20 cellular contexts compared by ENCODE assay signal in the genomic region with DNA sequence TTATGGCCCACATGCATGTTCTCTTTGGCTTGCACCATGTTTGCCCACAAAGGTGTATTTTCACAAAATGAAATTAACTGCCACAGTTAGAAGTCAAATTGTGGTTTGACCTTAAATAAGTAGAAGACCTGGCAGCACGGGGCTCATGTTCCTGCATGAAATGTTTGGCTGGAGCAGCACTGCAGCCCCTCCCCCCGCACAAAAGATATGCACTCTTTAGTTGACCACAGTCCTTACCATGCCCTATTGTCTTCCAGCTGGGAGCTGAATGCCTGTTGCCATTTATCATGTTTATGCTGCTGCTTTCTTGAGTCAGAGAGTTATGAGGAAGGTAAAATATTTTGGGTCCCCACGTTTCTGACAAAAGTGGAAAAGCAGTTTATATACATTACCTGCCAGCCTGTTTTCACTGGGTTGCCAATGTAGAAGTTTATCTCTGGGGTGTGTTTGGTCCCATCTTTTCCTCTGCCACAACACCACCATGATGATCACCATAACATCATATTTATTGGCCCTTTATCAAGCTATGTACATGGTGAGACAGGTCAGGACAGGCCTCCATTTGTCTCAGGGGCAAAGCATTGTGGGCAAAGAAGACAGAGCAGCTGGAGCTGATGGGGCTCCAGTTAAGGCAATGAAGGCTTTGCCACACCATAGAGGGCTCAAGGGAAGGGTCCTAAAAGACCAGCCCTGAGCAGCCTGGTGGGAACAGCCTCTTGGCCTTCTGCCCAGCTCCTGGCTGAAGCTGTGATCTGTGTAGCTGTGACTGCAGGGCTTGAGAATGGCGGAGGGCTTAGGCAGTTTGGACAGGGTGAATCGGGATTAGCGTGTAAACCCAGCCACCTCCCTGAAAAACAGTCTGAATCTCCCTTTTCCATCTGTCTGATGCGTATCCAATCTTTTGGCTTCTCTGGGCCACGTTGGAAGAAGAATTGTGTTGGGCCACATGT. TPM values are rescaled to one million over a fixed set of nuclear protein-coding genes. Genes with fewer than 3 reads are reported as not detected.
A peak's percentile ranks its signal among the peaks of the same experiment; 100 is the strongest.
DNase-seq lines count a peak whose midpoint lies in the region; ATAC-seq and TF ChIP-seq lines count a peak whose summit lies in the region.
"Had no signal": no experiment of that assay in that cellular context is flagged by ENCODE, and none has a peak within 500 bp of the region (broad histone marks: within the 10 kb centered on the region; RNA-seq: fewer than 3 reads in every experiment).

No MANE protein-coding gene starts in this region.

- H3K27ac Mint-ChIP-seq in activated naive CD8-positive, alpha-beta T cell treated with anti-CD3 and anti-CD28 coated beads, Interleukin-2, amount 10 ng/mL, durations not matched to agents 7 days and 5 days = no peak overlapping the region
- no peak overlapping the region for H3K27ac Mint-ChIP-seq in activated naive CD8-positive, alpha-beta T cell treated with anti-CD3 and anti-CD28 coated beads for 36 hours
- H3K27ac Mint-ChIP-seq in stimulated activated effector memory CD8-positive, alpha-beta T cell treated with anti-CD3 and anti-CD28 coated beads, Interleukin-12 subunit alpha, Interleukin-12 subunit beta, amount 100 ng/mL, for 72 hours = peak overlapping the region; percentile 97
- H3K27ac Mint-ChIP-seq: dendritic cell treated with granulocyte-macrophage colony-stimulating factor and Interleukin-4, amounts not matched to agents 40 ng/mL and 50 ng/mL, for 4 days had no signal

- no peak overlapping the region for H3K4me3 ChIP-seq in epithelial cell of esophagus (ENCODE audit: low read length)
- H3K4me3 ChIP-seq: sigmoid colon, testis had no signal

- POLR2A ChIA-PET in activated naive CD8-positive, alpha-beta T cell treated with anti-CD3 and anti-CD28 coated beads, Interleukin-2, amount 10 ng/mL, durations not matched to agents 7 days and 5 days (lab: Charles Lee) = interaction anchor here (0.6 to 1.0 kb wide), 4 partner anchors 13 to 140 kb away, joined by 3 to 4 read pairs (median 3); no protein-coding TSS in a partner anchor
- POLR2A ChIA-PET in RWPE1 (lab: Yijun Ruan, JAX; ENCODE audit: low non-redundant PET) = interaction anchor here (0.6 kb wide), 1 partner anchor 193 kb away, joined by 5 read pairs; the partner anchor contains the start of gene EIF4EBP2

- H3K9me3 Mint-ChIP-seq in activated naive CD8-positive, alpha-beta T cell treated with anti-CD3 and anti-CD28 coated beads, Interleukin-2, amount 10 ng/mL, durations not matched to agents 7 days and 5 days = no peaks in the 10 kb centered on the region
- no peaks in the 10 kb centered on the region for H3K9me3 Mint-ChIP-seq in activated naive CD8-positive, alpha-beta T cell treated with anti-CD3 and anti-CD28 coated beads for 36 hours
- no peaks in the 10 kb centered on the region for H3K9me3 Mint-ChIP-seq in stimulated activated effector memory CD8-positive, alpha-beta T cell treated with anti-CD3 and anti-CD28 coated beads, Interleukin-12 subunit alpha, Interleukin-12 subunit beta, amount 100 ng/mL, for 72 hours
- H3K9me3 Mint-ChIP-seq: dendritic cell treated with granulocyte-macrophage colony-stimulating factor and Interleukin-4, amounts not matched to agents 40 ng/mL and 50 ng/mL, for 4 days had no signal

- CTCF ChIA-PET in RWPE1 (lab: Yijun Ruan, JAX) = interaction anchor here (0.6 kb wide), 1 partner anchor 170 kb away, joined by 4 read pairs; no protein-coding TSS in a partner anchor

- no peak for DNase-seq in activated naive CD8-positive, alpha-beta T cell treated with anti-CD3 and anti-CD28 coated beads, Interleukin-2, amount 10 ng/mL, durations not matched to agents 7 days and 5 days
- no peak for DNase-seq in activated naive CD8-positive, alpha-beta T cell treated with anti-CD3 and anti-CD28 coated beads for 36 hours
- peak; percentile 34 for DNase-seq in RWPE1 (ENCODE audit: low spot score)
- DNase-seq in epithelial cell of esophagus (ENCODE audit: low read depth) = peak; percentile 40
- DNase-seq in stimulated activated effector memory CD8-positive, alpha-beta T cell treated with anti-CD3 and anti-CD28 coated beads, Interleukin-12 subunit alpha, Interleukin-12 subunit beta, amount 100 ng/mL, for 72 hours (ENCODE audit: low spot score in 2 of 2) = no peak
- no peak for DNase-seq in NCI-H1417 (lab: John Stamatoyannopoulos, UW)
- no peak for DNase-seq in NCI-H748 (lab: John Stamatoyannopoulos, UW; ENCODE audit: unreplicated experiment)
- DNase-seq: activated gamma-delta T cell treated with Interleukin-2 at 50 U/mL for 16 hours; H7; mesendoderm; NCI-H1930; NCI-H774; occipital lobe; RPMI8226; sigmoid colon; stimulated activated CD4-positive, alpha-beta T cell treated with anti-CD3 and anti-CD28 coated beads, Interleukin-2, amount 100 ng/mL, for 48 hours; testis had no signal

- no peak overlapping the region for H3K27ac ChIP-seq in RWPE1
- H3K27ac ChIP-seq: sigmoid colon, testis had no signal

- ATAC-seq in activated naive CD8-positive, alpha-beta T cell treated with anti-CD3 and anti-CD28 coated beads, Interleukin-2, amount 10 ng/mL, durations not matched to agents 7 days and 5 days (ENCODE audit: low read depth) = no peak
- no peak for ATAC-seq in stimulated activated effector memory CD8-positive, alpha-beta T cell treated with anti-CD3 and anti-CD28 coated beads, Interleukin-12 subunit alpha, Interleukin-12 subunit beta, amount 100 ng/mL, for 72 hours
- ATAC-seq in HG03097 (IDR thresholded peaks at IDR 0.05; ENCODE audit: low FRiP score, unreplicated experiment) = no peak

- H3K36me3 Mint-ChIP-seq in activated naive CD8-positive, alpha-beta T cell treated with anti-CD3 and anti-CD28 coated beads, Interleukin-2, amount 10 ng/mL, durations not matched to agents 7 days and 5 days = peaks cover 46% of the 10 kb centered on the region
- peaks cover 33% of the 10 kb centered on the region for H3K36me3 Mint-ChIP-seq in activated naive CD8-positive, alpha-beta T cell treated with anti-CD3 and anti-CD28 coated beads for 36 hours
- peaks cover 94% of the 10 kb centered on the region for H3K36me3 Mint-ChIP-seq in stimulated activated effector memory CD8-positive, alpha-beta T cell treated with anti-CD3 and anti-CD28 coated beads, Interleukin-12 subunit alpha, Interleukin-12 subunit beta, amount 100 ng/mL, for 72 hours

- TF ChIP-seq CTCF in RWPE1 (conservative IDR thresholded peaks at IDR 0.05; ENCODE audit: low read depth) = no peak
- no peak for TF ChIP-seq CTCF in epithelial cell of esophagus (IDR thresholded peaks at IDR 0.05; ENCODE audit: insufficient read depth, low read depth, low read length, missing control alignments)

- peaks cover 58% of the 10 kb centered on the region for H3K4me1 Mint-ChIP-seq in activated naive CD8-positive, alpha-beta T cell treated with anti-CD3 and anti-CD28 coated beads, Interleukin-2, amount 10 ng/mL, durations not matched to agents 7 days and 5 days
- H3K4me1 Mint-ChIP-seq in activated naive CD8-positive, alpha-beta T cell treated with anti-CD3 and anti-CD28 coated beads for 36 hours = peaks cover 55% of the 10 kb centered on the region
- H3K4me1 Mint-ChIP-seq in stimulated activated effector memory CD8-positive, alpha-beta T cell treated with anti-CD3 and anti-CD28 coated beads, Interleukin-12 subunit alpha, Interleukin-12 subunit beta, amount 100 ng/mL, for 72 hours = peaks cover 88% of the 10 kb centered on the region

- no peaks in the 10 kb centered on the region for H3K27me3 Mint-ChIP-seq in activated naive CD8-positive, alpha-beta T cell treated with anti-CD3 and anti-CD28 coated beads, Interleukin-2, amount 10 ng/mL, durations not matched to agents 7 days and 5 days
- no peaks in the 10 kb centered on the region for H3K27me3 Mint-ChIP-seq in activated naive CD8-positive, alpha-beta T cell treated with anti-CD3 and anti-CD28 coated beads for 36 hours

- H3K4me3 Mint-ChIP-seq in activated naive CD8-positive, alpha-beta T cell treated with anti-CD3 and anti-CD28 coated beads, Interleukin-2, amount 10 ng/mL, durations not matched to agents 7 days and 5 days = peak overlapping the region; percentile 2
- H3K4me3 Mint-ChIP-seq in activated naive CD8-positive, alpha-beta T cell treated with anti-CD3 and anti-CD28 coated beads for 36 hours = no peak overlapping the region
- H3K4me3 Mint-ChIP-seq in stimulated activated effector memory CD8-positive, alpha-beta T cell treated with anti-CD3 and anti-CD28 coated beads, Interleukin-12 subunit alpha, Interleukin-12 subunit beta, amount 100 ng/mL, for 72 hours = peak overlapping the region; percentile 97
- H3K4me3 Mint-ChIP-seq: dendritic cell treated with granulocyte-macrophage colony-stimulating factor and Interleukin-4, amounts not matched to agents 40 ng/mL and 50 ng/mL, for 4 days had no signal

RNA-seq across cellular contexts. Expression of gene PRF1, which starts 5.4 kb away (rescaled TPM):
- total RNA-seq in activated naive CD8-positive, alpha-beta T cell treated with anti-CD3 and anti-CD28 coated beads, Interleukin-2, amount 10 ng/mL, durations not matched to agents 7 days and 5 days = 100 to 1,000 TPM; 165 to 170 TPM
- 10 to 100 TPM; 44.7 to 46.9 TPM for total RNA-seq in activated naive CD8-positive, alpha-beta T cell treated with anti-CD3 and anti-CD28 coated beads for 36 hours
- total RNA-seq: H7, LHCN-M2, occipital lobe had no signal

Comparison
In these comparisons a context has a peak if more than half of its experiments do, and no peak if none do; other contexts are left out.
1. DNase-seq: peak in RWPE1 (single experiment) and epithelial cell of esophagus (single experiment); none in activated naive CD8-positive, alpha-beta T cell treated with anti-CD3 and anti-CD28 coated beads, Interleukin-2, amount 10 ng/mL, durations not matched to agents 7 days and 5 days (single experiment), activated naive CD8-positive, alpha-beta T cell treated with anti-CD3 and anti-CD28 coated beads for 36 hours (single experiment), stimulated activated effector memory CD8-positive, alpha-beta T cell treated with anti-CD3 and anti-CD28 coated beads, Interleukin-12 subunit alpha, Interleukin-12 subunit beta, amount 100 ng/mL, for 72 hours (0 of 2), NCI-H1417 (0 of 3) and NCI-H748 (single experiment).